ENCODE assay signal across 10 cellular contexts in genomic region chr6:4637691-4638433, GRCh38.
DNase-seq lines count a peak whose midpoint lies in the region; ATAC-seq, FAIRE-seq and TF ChIP-seq lines count a peak whose summit lies in the region.
"Had no signal": no experiment of that assay in that cellular context is flagged by ENCODE, and none has a peak within 500 bp of the region (broad histone marks: within the 10 kb centered on the region; RNA-seq: fewer than 3 reads in every experiment).

No MANE protein-coding gene starts in this region.

- H3K4me1 ChIP-seq in thyroid gland (no peaks in the 10 kb centered on the region), lower lobe of right lung (no peaks in the 10 kb centered on the region)

- intact Hi-C loops in thyroid gland (cut with DNase I) (no loop called here), lower lobe of right lung (cut with DNase I) (no loop called here)

- 92 to 95% methylated on average over 5 of the region's 5 CpGs for WGBS in thyroid gland, 2 donors

- H3K27ac ChIP-seq in thyroid gland (no peak overlapping the region), lower lobe of right lung (no peak overlapping the region)
- H3K27ac ChIP-seq: KMS-11 had no signal

- H3K27me3 ChIP-seq in bronchial epithelial cell (ENCODE audit: control insufficient read depth, insufficient read depth, low read length) (no peaks in the 10 kb centered on the region), thyroid gland (no peaks in the 10 kb centered on the region), lower lobe of right lung (ENCODE audit: low read depth) (no peaks in the 10 kb centered on the region)

- H3K4me3 ChIP-seq in bronchial epithelial cell (ENCODE audit: low read depth, low read length): no peak overlapping the region
- H3K4me3 ChIP-seq in thyroid gland (replicated peaks in 1 of 3): no peak overlapping the region
- no peak overlapping the region for H3K4me3 ChIP-seq in lower lobe of right lung

- DNase-seq in NK-92 treated with Interleukin-12 subunit alpha and Interleukin-12 subunit beta, amount 100 ng/mL, for 24 hours (lab: John Stamatoyannopoulos, UW): peak; percentile 23
- DNase-seq in NK-92 (lab: John Stamatoyannopoulos, UW; ENCODE audit: unreplicated experiment) (no peak), bronchial epithelial cell (ENCODE audit: low read depth) (peak; percentile 89), thyroid gland (no peak), lower lobe of right lung (no peak)
- DNase-seq in stimulated activated CD8-positive, alpha-beta memory T cell treated with anti-CD3 and anti-CD28 coated beads, Interleukin-15, amount 100 ng/mL, for 48 hours (ENCODE audit: low read depth in 2 of 2): peak; percentile 18 to 22

- FAIRE-seq in bronchial epithelial cell (lab: Jason Lieb, UNC): no peak
- FAIRE-seq: colon had no signal

- ATAC-seq in HG03460 (IDR thresholded peaks at IDR 0.05; ENCODE audit: unreplicated experiment) (peak; percentile 90), HG02571 (IDR thresholded peaks at IDR 0.05; ENCODE audit: unreplicated experiment) (no peak), lower lobe of right lung (no peak)

- H3K36me3 ChIP-seq in bronchial epithelial cell (ENCODE audit: control insufficient read depth, insufficient read depth, low read length) (no peaks in the 10 kb centered on the region), thyroid gland (no peaks in the 10 kb centered on the region), lower lobe of right lung (no peaks in the 10 kb centered on the region)

- no peak for TF ChIP-seq POLR2A in thyroid gland (IDR thresholded peaks at IDR 0.05)

- H3K9me3 ChIP-seq in thyroid gland: no peaks in the 10 kb centered on the region
- no peaks in the 10 kb centered on the region for H3K9me3 ChIP-seq in lower lobe of right lung

- TF ChIP-seq CTCF in bronchial epithelial cell (IDR thresholded peaks at IDR 0.05; ENCODE audit: insufficient read depth, low read length, severe bottlenecking): no peak
- TF ChIP-seq CTCF in thyroid gland (IDR thresholded peaks at IDR 0.05): no peak
- TF ChIP-seq CTCF in lower lobe of right lung (IDR thresholded peaks at IDR 0.05): no peak

Comparison
In these comparisons a context has a peak if more than half of its experiments do, and no peak if none do; other contexts are left out.
1. DNase-seq: peak in NK-92 treated with Interleukin-12 subunit alpha and Interleukin-12 subunit beta, amount 100 ng/mL, for 24 hours (single experiment), bronchial epithelial cell (single experiment) and stimulated activated CD8-positive, alpha-beta memory T cell treated with anti-CD3 and anti-CD28 coated beads, Interleukin-15, amount 100 ng/mL, for 48 hours (2 of 2); none in NK-92 (single experiment), thyroid gland (0 of 2) and lower lobe of right lung (single experiment).